Comparison of ENCODE assay signal across 8 cellular contexts in genomic region chr1:88685239-88685604, GRCh38. TPM values are rescaled to one million over a fixed set of nuclear protein-coding genes. Genes with fewer than 3 reads are reported as not detected.
DNase-seq lines count a peak whose midpoint lies in the region; ATAC-seq, FAIRE-seq and TF ChIP-seq lines count a peak whose summit lies in the region.

No MANE protein-coding gene starts in this region.

- no peaks in the 10 kb centered on the region for H3K9me2 ChIP-seq in PC-9 (ENCODE audit: insufficient read depth)

- H3K27ac ChIP-seq in PC-9 (peak overlapping the region; percentile 90), pancreas (peak overlapping the region; percentile 86 to 93 (median 92)), substantia nigra (ENCODE audit: low read depth, low read length, poor library complexity, severe bottlenecking) (no peak overlapping the region)

- H3K79me2 ChIP-seq in PC-9 (ENCODE audit: low read depth): peaks cover 74% of the 10 kb centered on the region

- peak overlapping the region; percentile 88 for H3K4me3 Mint-ChIP-seq in activated T-cell treated with anti-CD3 and anti-CD28 coated beads, Interleukin-2, amount 50 U/mL, for 4 hours

- H3K36me3 Mint-ChIP-seq in activated T-cell treated with anti-CD3 and anti-CD28 coated beads, Interleukin-2, amount 50 U/mL, for 4 hours (ENCODE audit: insufficient read depth): peaks cover 2% of the 10 kb centered on the region

- BruUV-seq in PC-9 (replicated peaks; lab: Mats Ljungman, UMichigan): TSS peak; percentile 42

- POLR2A ChIA-PET in PC-9 (lab: Charles Lee; ENCODE audit: unreplicated experiment): interaction anchor here (0.6 kb wide), 3 partner anchors 10 to 204 kb away, joined by 3 to 5 read pairs (median 3); no protein-coding TSS in a partner anchor

- H4K20me1 ChIP-seq in PC-9 (ENCODE audit: insufficient read depth): peaks cover 29% of the 10 kb centered on the region; the same call in 1 of the 2 replicates

- peak overlapping the region; percentile 98 for H3K4me3 ChIP-seq in PC-9
- peak overlapping the region; percentile 75 for H3K4me3 ChIP-seq in epithelial cell of esophagus (ENCODE audit: low read length)
- peak overlapping the region; percentile 79 to 96 (median 92) for H3K4me3 ChIP-seq in pancreas

- peaks cover 36% of the 10 kb centered on the region for H3F3A ChIP-seq in PC-9 (ENCODE audit: insufficient read depth, low read depth)

- H2AFZ ChIP-seq in PC-9: peak overlapping the region; percentile 94

- no peaks in the 10 kb centered on the region for H3K27me3 Mint-ChIP-seq in activated T-cell treated with anti-CD3 and anti-CD28 coated beads, Interleukin-2, amount 50 U/mL, for 4 hours (ENCODE audit: low read depth)

- peaks cover 42% of the 10 kb centered on the region for H3K4me1 ChIP-seq in PC-9 (replicated peaks; ENCODE audit: insufficient read depth)
- H3K4me1 ChIP-seq in pancreas: peaks cover 0 to 21% (median 19%) of the 10 kb centered on the region in 3 donors

- H3K9me3 ChIP-seq in PC-9 (ENCODE audit: insufficient read depth, low read depth) (no peaks in the 10 kb centered on the region), pancreas (no peaks in the 10 kb centered on the region)

- no peak for FAIRE-seq in pancreas (lab: Jason Lieb, UNC)

- H3K36me3 ChIP-seq in PC-9 (ENCODE audit: low read depth) (peaks cover 10% of the 10 kb centered on the region; the same call in 1 of the 2 replicates), pancreas (no peaks in the 10 kb centered on the region)

- WGBS in pancreas, 2 donors: 0 to 1% methylated on average over 7 of the region's 7 CpGs

- no peak for TF ChIP-seq CTCF in PC-9 (conservative IDR thresholded peaks at IDR 0.05)
- no peak for TF ChIP-seq CTCF in epithelial cell of esophagus (IDR thresholded peaks at IDR 0.05; ENCODE audit: insufficient read depth, low read depth, low read length, missing control alignments)
- no peak for TF ChIP-seq CTCF in pancreas (IDR thresholded peaks at IDR 0.05)

- H3K27me3 ChIP-seq in PC-9 (ENCODE audit: insufficient read depth, low read depth) (no peaks in the 10 kb centered on the region), pancreas (no peaks in the 10 kb centered on the region)

- no peak for DNase-seq in activated T-cell treated with anti-CD3 and anti-CD28 coated beads, Interleukin-2, amount 50 U/mL, for 4 hours
- DNase-seq in activated T-cell treated with anti-CD3 and anti-CD28 coated beads, Interleukin-2, amount 50 U/mL, for 48 hours: no peak
- DNase-seq in PC-9: no peak
- DNase-seq in epithelial cell of esophagus (ENCODE audit: low read depth): peak; percentile 8
- no peak for DNase-seq in pancreas
- no peak for DNase-seq in COLO668 (lab: John Stamatoyannopoulos, UW; ENCODE audit: unreplicated experiment)
- DNase-seq in substantia nigra (lab: John Stamatoyannopoulos, UW): no peak

- peaks cover 33% of the 10 kb centered on the region for H3K4me1 Mint-ChIP-seq in activated T-cell treated with anti-CD3 and anti-CD28 coated beads, Interleukin-2, amount 50 U/mL, for 4 hours (ENCODE audit: low read depth)

- CTCF ChIA-PET in PC-9 (lab: Charles Lee): interaction anchor here (0.7 to 1.2 kb wide), 5 partner anchors 16 to 1289 kb away, joined by 3 to 5 read pairs (median 4); no protein-coding TSS in a partner anchor

- no peaks in the 10 kb centered on the region for H3K9me3 Mint-ChIP-seq in activated T-cell treated with anti-CD3 and anti-CD28 coated beads, Interleukin-2, amount 50 U/mL, for 4 hours

- intact Hi-C loops in PC-9 (cut with micrococcal nuclease; ENCODE audit: unreplicated experiment): no loop called here
- intact Hi-C loops in pancreas (cut with DNase I): no loop called here

- peak overlapping the region; percentile 89 for H3K4me2 ChIP-seq in PC-9

- no peak for ATAC-seq in activated T-cell treated with anti-CD3 and anti-CD28 coated beads, Interleukin-2, amount 50 U/mL, for 4 hours
- ATAC-seq in pancreas (no peak), HG02981 (IDR thresholded peaks at IDR 0.05; ENCODE audit: unreplicated experiment) (no peak)

RNA-seq across cellular contexts. Expression of gene PKN2, which starts 1.1 kb away (rescaled TPM):
- total RNA-seq in activated T-cell treated with anti-CD3 and anti-CD28 coated beads, Interleukin-2, amount 50 U/mL, for 4 hours: 10 to 100 TPM; 10.9 to 12.8 (median 11.7) TPM
- 79.3 and 81.8 TPM in 2 replicates for total RNA-seq in PC-9 (2021)
- 10 to 100 TPM; 14.2 to 28.8 (median 17.6) TPM for total RNA-seq in pancreas
- 10 to 100 TPM in 1 of 2 donors, 1 to 10 TPM in 1; 6.5 to 15.1 TPM for polyA plus RNA-seq in pancreas
